16 cellular contexts compared by ENCODE assay signal in the genomic region with DNA sequence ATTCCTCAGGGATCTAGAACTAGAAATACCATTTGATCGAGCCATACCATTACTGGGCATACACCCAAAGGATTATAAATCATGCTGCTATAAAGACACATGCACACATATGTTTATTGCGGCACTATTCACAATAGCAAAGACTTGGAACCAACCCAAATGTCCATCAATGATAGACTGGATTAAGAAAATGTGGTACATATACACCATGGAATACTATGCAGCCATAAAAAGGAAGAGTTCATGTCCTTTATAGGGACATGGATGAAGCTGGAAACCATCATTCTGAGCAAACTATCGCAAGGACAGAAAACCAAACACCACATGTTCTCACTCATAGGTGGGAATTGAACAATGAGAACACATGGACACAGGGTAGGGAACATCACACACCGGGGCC. TPM values are rescaled to one million over a fixed set of nuclear protein-coding genes. Genes with fewer than 3 reads are reported as not detected.
"Had no signal": no experiment of that assay in that cellular context is flagged by ENCODE, and none has a peak within 500 bp of the region (broad histone marks: within the 10 kb centered on the region; RNA-seq: fewer than 3 reads in every experiment).

No MANE protein-coding gene starts in this region.

RNA-seq across cellular contexts. Expression of a gene that starts 3.1 kb away (rescaled TPM):
- total RNA-seq: activated naive CD4-positive, alpha-beta T cell treated with anti-CD3 and anti-CD28 coated beads for 36 hours; activated naive CD8-positive, alpha-beta T cell treated with anti-CD3 and anti-CD28 coated beads for 36 hours; activated T-helper 1 cell treated with anti-CD3 and anti-CD28 coated beads, Interleukin-12 subunit alpha, Interleukin-12 subunit beta, Interleukin-2, Interleukin-4 antibody, amounts not matched to agents 30 ng/mL and 10 ng/mL and 1 ng/mL, durations not matched to agents 14 hours and 24 hours and 36 hours; activated T-helper 17 cell treated with anti-CD3 and anti-CD28 coated beads, Interleukin-2, amount 50 U/mL, for 72 hours; activated T-helper 2 cell treated with anti-CD3 and anti-CD28 coated beads, Interferon-gamma antibody, Interleukin-2, Interleukin-4, amounts not matched to agents 10 μg/mL and 5 μg/mL and 100 μg/mL, durations not matched to agents 14 hours and 24 hours and 36 hours; adrenal gland; aorta; ascending aorta; astrocyte; body of pancreas; breast epithelium; cardiac septum; cerebellum; chondrocyte had no signal

RNA-seq across cellular contexts. Expression of a gene that starts 19.5 kb away (rescaled TPM):
- total RNA-seq: activated naive CD4-positive, alpha-beta T cell treated with anti-CD3 and anti-CD28 coated beads for 36 hours; activated naive CD8-positive, alpha-beta T cell treated with anti-CD3 and anti-CD28 coated beads for 36 hours; activated T-cell treated with anti-CD3 and anti-CD28 coated beads, Interleukin-2, amount 50 U/mL, for 4 hours; activated T-helper 1 cell treated with anti-CD3 and anti-CD28 coated beads, Interleukin-12 subunit alpha, Interleukin-12 subunit beta, Interleukin-2, Interleukin-4 antibody, amounts not matched to agents 30 ng/mL and 10 ng/mL and 1 ng/mL, durations not matched to agents 14 hours and 24 hours and 36 hours; activated T-helper 17 cell treated with anti-CD3 and anti-CD28 coated beads, Interleukin-2, amount 50 U/mL, for 72 hours; activated T-helper 2 cell treated with anti-CD3 and anti-CD28 coated beads, Interferon-gamma antibody, Interleukin-2, Interleukin-4, amounts not matched to agents 10 μg/mL and 5 μg/mL and 100 μg/mL, durations not matched to agents 14 hours and 24 hours and 36 hours; ascending aorta; astrocyte; body of pancreas; bronchial epithelial cell; chondrocyte had no signal

RNA-seq across cellular contexts. Expression of a gene that starts 38.0 kb away (rescaled TPM):
- total RNA-seq: activated T-cell treated with anti-CD3 and anti-CD28 coated beads, Interleukin-2, amount 50 U/mL, for 4 hours; ascending aorta; body of pancreas; bronchial epithelial cell had no signal
